Comparison of ENCODE assay signal across 32 cellular contexts in the genomic region with DNA sequence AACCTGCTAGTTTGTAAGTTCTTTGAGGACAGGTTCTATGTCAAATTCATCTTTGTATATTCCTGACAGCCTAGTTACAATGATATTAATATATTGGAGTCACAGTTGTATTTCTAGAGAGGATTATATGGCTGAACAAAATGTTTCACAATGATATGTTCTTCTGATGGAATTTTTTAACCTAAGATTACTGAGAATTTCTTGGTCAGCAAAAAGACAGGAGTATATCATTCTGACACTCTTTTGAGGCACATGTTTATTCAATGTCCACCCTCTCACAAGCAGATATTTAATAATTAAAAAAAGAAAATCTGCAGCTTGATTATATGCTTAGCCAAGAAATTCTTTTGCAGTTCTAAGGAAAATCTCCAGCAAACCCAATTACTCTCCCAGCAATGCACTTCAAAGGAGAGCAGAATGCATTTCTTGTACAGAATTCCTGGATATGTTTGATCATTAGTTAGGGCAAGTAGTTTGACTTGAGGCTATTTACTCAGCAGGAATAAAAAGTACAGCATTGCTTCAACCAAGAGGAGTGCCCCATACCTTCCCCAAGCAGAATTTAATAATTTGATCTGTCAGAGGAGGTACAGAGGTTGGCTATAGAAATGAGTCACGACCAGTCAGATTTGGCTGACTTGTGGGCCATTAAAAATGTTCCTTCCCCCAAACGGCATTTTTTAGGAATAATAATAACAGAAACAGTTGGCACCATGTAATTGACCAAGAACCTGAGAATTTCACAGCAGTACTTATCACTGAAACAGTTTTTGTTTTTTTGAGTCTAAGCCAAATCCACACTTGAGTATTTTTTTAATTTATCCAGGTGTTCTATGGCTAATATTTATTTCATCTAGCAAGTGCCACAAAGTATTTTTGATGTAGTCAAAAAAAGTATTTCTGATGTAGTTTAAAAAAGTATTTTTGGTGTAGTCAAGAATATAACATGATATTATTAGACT.
A peak's percentile ranks its signal among the peaks of the same experiment; 100 is the strongest.
DNase-seq lines count a peak whose midpoint lies in the region; ATAC-seq and TF ChIP-seq lines count a peak whose summit lies in the region.
"Had no signal": no experiment of that assay in that cellular context is flagged by ENCODE, and none has a peak within 500 bp of the region (broad histone marks: within the 10 kb centered on the region; RNA-seq: fewer than 3 reads in every experiment).

No MANE protein-coding gene starts in this region.

- H3K4me3 Mint-ChIP-seq in MCF 10A (ENCODE audit: unreplicated experiment), result peak overlapping the region; percentile 1
- H3K4me3 Mint-ChIP-seq in type B pancreatic cell, result no peak overlapping the region
- no peak overlapping the region for H3K4me3 Mint-ChIP-seq in activated T-cell treated with anti-CD3 and anti-CD28 coated beads, Interleukin-2, amount 50 U/mL, for 72 hours
- H3K4me3 Mint-ChIP-seq: activated naive CD8-positive, alpha-beta T cell; CD14-positive monocyte; effector memory CD8-positive, alpha-beta T cell; naive thymus-derived CD8-positive, alpha-beta T cell had no signal

- TF ChIP-seq CTCF in MCF 10A (IDR thresholded peaks at IDR 0.05; ENCODE audit: unreplicated experiment) (no peak), breast epithelium (IDR thresholded peaks at IDR 0.05) (no peak), mammary epithelial cell (conservative IDR thresholded peaks at IDR 0.05 in 1 of 2, IDR thresholded peaks at IDR 0.05 in 1 of 2; ENCODE audit: extremely low read depth in 1 of 2, insufficient read depth in 1 of 2, low read depth in 1 of 2, low read length in 2 of 2) (no peak), lower lobe of right lung (IDR thresholded peaks at IDR 0.05) (no peak), type B pancreatic cell (conservative IDR thresholded peaks at IDR 0.05) (no peak)

- H4K20me1 ChIP-seq in mammary epithelial cell (ENCODE audit: insufficient read depth, low read length), result no peaks in the 10 kb centered on the region

- no peaks in the 10 kb centered on the region for H3K36me3 ChIP-seq in breast epithelium
- no peaks in the 10 kb centered on the region for H3K36me3 ChIP-seq in mammary epithelial cell (ENCODE audit: insufficient read depth, low read length)
- no peaks in the 10 kb centered on the region for H3K36me3 ChIP-seq in lower lobe of right lung
- H3K36me3 ChIP-seq: esophagus muscularis mucosa, heart left ventricle, WERI-Rb-1 had no signal

- H3K36me3 Mint-ChIP-seq in MCF 10A (ENCODE audit: insufficient read depth, unreplicated experiment), result no peaks in the 10 kb centered on the region
- peaks cover 7% of the 10 kb centered on the region for H3K36me3 Mint-ChIP-seq in type B pancreatic cell
- peaks cover 0 to 2% of the 10 kb centered on the region in 2 donors for H3K36me3 Mint-ChIP-seq in activated T-cell treated with anti-CD3 and anti-CD28 coated beads, Interleukin-2, amount 50 U/mL, for 72 hours (ENCODE audit: insufficient read depth in 2 of 2)
- H3K36me3 Mint-ChIP-seq: activated naive CD8-positive, alpha-beta T cell; CD14-positive monocyte; naive thymus-derived CD8-positive, alpha-beta T cell had no signal

- no peaks in the 10 kb centered on the region for H3K9me3 ChIP-seq in breast epithelium
- H3K9me3 ChIP-seq in mammary epithelial cell (replicated peaks; ENCODE audit: insufficient read depth, low read length), result no peaks in the 10 kb centered on the region
- no peaks in the 10 kb centered on the region for H3K9me3 ChIP-seq in lower lobe of right lung
- H3K9me3 ChIP-seq in right cardiac atrium (ENCODE audit: control insufficient read depth, low read length), result no peaks in the 10 kb centered on the region
- H3K9me3 ChIP-seq: esophagus muscularis mucosa had no signal

- peak overlapping the region; percentile 56 for H3K4me2 ChIP-seq in mammary epithelial cell (ENCODE audit: insufficient read depth, low read depth, low read length)
- H3K4me2 ChIP-seq: smooth muscle cell had no signal

- H3K27ac ChIP-seq in breast epithelium (no peak overlapping the region), mammary epithelial cell (ENCODE audit: insufficient read depth, low read depth, low read length) (peak overlapping the region; percentile 61), lower lobe of right lung (no peak overlapping the region), right cardiac atrium (ENCODE audit: low read length) (no peak overlapping the region)
- H3K27ac ChIP-seq: esophagus muscularis mucosa, heart left ventricle, WERI-Rb-1 had no signal

- H3K9me3 Mint-ChIP-seq in MCF 10A (ENCODE audit: unreplicated experiment), result no peaks in the 10 kb centered on the region
- peaks cover 7% of the 10 kb centered on the region for H3K9me3 Mint-ChIP-seq in type B pancreatic cell
- peaks cover 4 to 5% of the 10 kb centered on the region in 2 donors for H3K9me3 Mint-ChIP-seq in activated T-cell treated with anti-CD3 and anti-CD28 coated beads, Interleukin-2, amount 50 U/mL, for 72 hours

- H3K4me3 ChIP-seq in breast epithelium (no peak overlapping the region), mammary epithelial cell (replicated peaks in 1 of 3; ENCODE audit: insufficient read depth in 1 of 3, low read depth in 2 of 3, low read length in 3 of 3) (no peak overlapping the region), lower lobe of right lung (no peak overlapping the region), right cardiac atrium (ENCODE audit: low read length) (no peak overlapping the region)
- H3K4me3 ChIP-seq: esophagus muscularis mucosa, heart left ventricle, smooth muscle cell had no signal

- CTCF ChIA-PET in MCF 10A (lab: Yijun Ruan, JAX), result interaction anchor here (0.6 to 2.3 kb wide), 6 partner anchors 9 to 900 kb away, joined by 3 to 16 read pairs (median 4); a partner anchor contains a TSS
- CTCF ChIA-PET in mammary epithelial cell (lab: Charles Lee; ENCODE audit: low non-redundant PET), result interaction anchor here (0.5 kb wide), 1 partner anchor 506 kb away, joined by 3 read pairs; no protein-coding TSS in a partner anchor

- DNase-seq in MCF 10A (ENCODE audit: unreplicated experiment), result peak; percentile 76
- no peak for DNase-seq in breast epithelium (ENCODE audit: low spot score in 2 of 2)
- DNase-seq in mammary epithelial cell, result peak; percentile 94
- DNase-seq in lower lobe of right lung, result no peak
- DNase-seq in type B pancreatic cell (ENCODE audit: extremely low spot score, unreplicated experiment), result no peak
- no peak for DNase-seq in activated T-cell treated with anti-CD3 and anti-CD28 coated beads, Interleukin-2, amount 50 U/mL, for 72 hours
- DNase-seq in right cardiac atrium, result no peak
- DNase-seq: activated CD4-positive, alpha-beta T cell treated with anti-CD3 and anti-CD28 coated beads for 48 hours; activated effector memory CD4-positive, alpha-beta T cell treated with Interleukin-2 at 50 U/mL for 16 hours; aorta; cortex of kidney; DMS79 treated with DMSO at 0.1 percent for 48 hours; effector memory CD8-positive, alpha-beta T cell; foreskin melanocyte; heart left ventricle; islet precursor cell; naive thymus-derived CD8-positive, alpha-beta T cell; NCI-H1105; NCI-H187 treated with DMSO at 0.1 percent for 48 hours; NCI-H2171; NCI-H524 treated with DMSO at 0.1 percent for 48 hours; occipital lobe; retina; SHP77; stimulated activated naive CD4-positive, alpha-beta T cell treated with Interleukin-2 at 50 U/mL for 16 hours; SW 1271; WERI-Rb-1 had no signal

- H2AFZ ChIP-seq in mammary epithelial cell (ENCODE audit: low read depth, low read length), result no peak overlapping the region

- dilution Hi-C loops in mammary epithelial cell (cut with HindIII; ENCODE audit: low sequenced_read_pairs), result no loop called here

- H3K27me3 Mint-ChIP-seq in MCF 10A (ENCODE audit: insufficient read depth, unreplicated experiment), result no peaks in the 10 kb centered on the region
- H3K27me3 Mint-ChIP-seq in type B pancreatic cell, result no peaks in the 10 kb centered on the region
- H3K27me3 Mint-ChIP-seq in activated T-cell treated with anti-CD3 and anti-CD28 coated beads, Interleukin-2, amount 50 U/mL, for 72 hours (ENCODE audit: low read depth), result no peaks in the 10 kb centered on the region
- H3K27me3 Mint-ChIP-seq: activated naive CD8-positive, alpha-beta T cell; effector memory CD8-positive, alpha-beta T cell; naive thymus-derived CD8-positive, alpha-beta T cell had no signal

- ATAC-seq in lower lobe of right lung, result peak; percentile 37 to 78
- ATAC-seq in activated T-cell treated with anti-CD3 and anti-CD28 coated beads, Interleukin-2, amount 50 U/mL, for 72 hours (replicated peaks in 1 of 2), result no peak
- ATAC-seq in right cardiac atrium, result no peak
- ATAC-seq in GM18502 (IDR thresholded peaks at IDR 0.05; ENCODE audit: poor library complexity, unreplicated experiment), result no peak
- ATAC-seq: effector memory CD8-positive, alpha-beta T cell; heart left ventricle; naive thymus-derived CD8-positive, alpha-beta T cell had no signal

- H3K27ac Mint-ChIP-seq in MCF 10A (ENCODE audit: low read depth, unreplicated experiment), result peak overlapping the region; percentile 82
- H3K27ac Mint-ChIP-seq in type B pancreatic cell, result peak overlapping the region; percentile 25
- H3K27ac Mint-ChIP-seq in activated T-cell treated with anti-CD3 and anti-CD28 coated beads, Interleukin-2, amount 50 U/mL, for 72 hours, result no peak overlapping the region
- H3K27ac Mint-ChIP-seq: activated naive CD8-positive, alpha-beta T cell; CD14-positive monocyte; effector memory CD8-positive, alpha-beta T cell; naive thymus-derived CD8-positive, alpha-beta T cell had no signal

- BruUV-seq in MCF 10A (replicated peaks; lab: Mats Ljungman, UMichigan), result no TSS peak
- TSS peak; percentile 59 for BruUV-seq in mammary epithelial cell (replicated peaks; lab: Mats Ljungman, UMichigan)

- in situ Hi-C loops in mammary epithelial cell (cut with MboI; ENCODE audit: low sequenced_read_pairs in 2 of 2), result no loop called here

- H3K4me1 Mint-ChIP-seq in MCF 10A (ENCODE audit: insufficient read depth, unreplicated experiment) (peaks cover 13% of the 10 kb centered on the region), type B pancreatic cell (ENCODE audit: unreplicated experiment) (peaks cover 20% of the 10 kb centered on the region)
- no peaks in the 10 kb centered on the region for H3K4me1 Mint-ChIP-seq in activated T-cell treated with anti-CD3 and anti-CD28 coated beads, Interleukin-2, amount 50 U/mL, for 72 hours (ENCODE audit: low read depth)
- H3K4me1 Mint-ChIP-seq: CD14-positive monocyte; naive thymus-derived CD8-positive, alpha-beta T cell had no signal

- POLR2A ChIA-PET in MCF 10A (lab: Yijun Ruan, JAX), result interaction anchor here (0.5 to 3.0 kb wide), 22 partner anchors 10 to 610 kb away, joined by 3 to 21 read pairs (median 5); a partner anchor contains a TSS

- H3K27me3 ChIP-seq in breast epithelium, result no peaks in the 10 kb centered on the region
- no peaks in the 10 kb centered on the region for H3K27me3 ChIP-seq in mammary epithelial cell (ENCODE audit: insufficient read depth, low read length)
- no peaks in the 10 kb centered on the region for H3K27me3 ChIP-seq in lower lobe of right lung (ENCODE audit: low read depth)
- no peaks in the 10 kb centered on the region for H3K27me3 ChIP-seq in right cardiac atrium (ENCODE audit: control insufficient read depth, insufficient read depth)
- H3K27me3 ChIP-seq: esophagus muscularis mucosa, heart left ventricle had no signal

- TF ChIP-seq POLR2A in breast epithelium (IDR thresholded peaks at IDR 0.05), result no peak

- H3K4me1 ChIP-seq in breast epithelium, result no peaks in the 10 kb centered on the region
- peaks cover 18% of the 10 kb centered on the region for H3K4me1 ChIP-seq in mammary epithelial cell (ENCODE audit: insufficient read depth, low read length)
- H3K4me1 ChIP-seq in lower lobe of right lung, result no peaks in the 10 kb centered on the region
- H3K4me1 ChIP-seq in right cardiac atrium (ENCODE audit: control insufficient read depth, insufficient read depth, low read length), result no peaks in the 10 kb centered on the region
- H3K4me1 ChIP-seq: esophagus muscularis mucosa, heart left ventricle had no signal

- intact Hi-C loops in MCF 10A (cut with micrococcal nuclease), result no loop called here
- intact Hi-C loops in breast epithelium (cut with DNase I; ENCODE audit: low total_unique reads), result no loop called here
- intact Hi-C loops in mammary epithelial cell (cut with micrococcal nuclease), result loop anchor here (1.0 to 5.0 kb wide), 2 partner anchors 34 to 392 kb away; no protein-coding TSS in a partner anchor
- intact Hi-C loops in lower lobe of right lung (cut with DNase I), result no loop called here
- intact Hi-C loops in right cardiac atrium (cut with DNase I), result no loop called here

- no peaks in the 10 kb centered on the region for H3K79me2 ChIP-seq in mammary epithelial cell (ENCODE audit: insufficient read depth, low read length)

- no peak overlapping the region for H3K9ac ChIP-seq in mammary epithelial cell (ENCODE audit: insufficient read depth, low read length)

- 3% methylated on average over 2 of the region's 2 CpGs for WGBS in mammary epithelial cell (ENCODE audit: low coverage, missing lambda C conversion rate)
- WGBS in right cardiac atrium, result 72% methylated on average over 2 of the region's 2 CpGs

Comparison
In these comparisons a context has a peak if more than half of its experiments do, and no peak if none do; other contexts are left out.
1. DNase-seq: peak in MCF 10A (single experiment) and mammary epithelial cell (single experiment); none in breast epithelium (0 of 2), lower lobe of right lung (single experiment), type B pancreatic cell (single experiment), activated T-cell treated with anti-CD3 and anti-CD28 coated beads, Interleukin-2, amount 50 U/mL, for 72 hours (0 of 2) and right cardiac atrium (0 of 3).
2. ATAC-seq: peak in lower lobe of right lung (2 of 2); none in activated T-cell treated with anti-CD3 and anti-CD28 coated beads, Interleukin-2, amount 50 U/mL, for 72 hours (0 of 2), right cardiac atrium (0 of 2) and GM18502 (single experiment).